In genomic region chr1:224329842-224330753, GRCh38 we compare ENCODE assay signal across 8 cellular contexts. TPM values are rescaled to one million over a fixed set of nuclear protein-coding genes. Genes with fewer than 3 reads are reported as not detected.
DNase-seq lines count a peak whose midpoint lies in the region; ATAC-seq and TF ChIP-seq lines count a peak whose summit lies in the region.

NVL (minus strand) TSS chr1:224330172; CDS start chr1:224330127, 45 bp downstream.

- H3K36me3 Mint-ChIP-seq in activated naive CD4-positive, alpha-beta T cell treated with anti-CD3 and anti-CD28 coated beads, Interleukin-2, amount 50 U/mL, for 24 hours = no peaks in the 10 kb centered on the region

- H3K9me3 Mint-ChIP-seq in activated naive CD4-positive, alpha-beta T cell treated with anti-CD3 and anti-CD28 coated beads, Interleukin-2, amount 50 U/mL, for 24 hours = no peaks in the 10 kb centered on the region

- TF ChIP-seq EP300 in suprapubic skin (IDR thresholded peaks at IDR 0.05) = no peak

- DNase-seq in GM10266 (ENCODE audit: extremely low spot score) (peak; percentile 81), NCI-H1105 (lab: John Stamatoyannopoulos, UW) (peak; percentile 87), SKM-1 (lab: John Stamatoyannopoulos, UW; ENCODE audit: unreplicated experiment) (peak; percentile 91), glomerular endothelial cell (ENCODE audit: extremely low read depth, low read depth, low spot score) (peak; percentile 39), occipital lobe (lab: John Stamatoyannopoulos, UW) (peak; percentile 73), suprapubic skin (ENCODE audit: low spot score in 2 of 2) (peak; percentile 89)

- no peaks in the 10 kb centered on the region for H3K27me3 ChIP-seq in suprapubic skin

- peaks cover 5% of the 10 kb centered on the region for H3K36me3 ChIP-seq in suprapubic skin

- peak within 1 kb of the TSS; percentile 100 for H3K27ac Mint-ChIP-seq in activated naive CD4-positive, alpha-beta T cell treated with anti-CD3 and anti-CD28 coated beads, Interleukin-2, amount 50 U/mL, for 24 hours

- H3K4me3 ChIP-seq in suprapubic skin = peak within 1 kb of the TSS; percentile 78

- TF ChIP-seq POLR2A in suprapubic skin (IDR thresholded peaks at IDR 0.05) = no peak

- TF ChIP-seq CTCF in GM10266 (IDR thresholded peaks at IDR 0.05; ENCODE audit: control insufficient read depth, insufficient read depth, low read depth, missing control alignments) = no peak
- no peak for TF ChIP-seq CTCF in suprapubic skin (IDR thresholded peaks at IDR 0.05)

- no peaks in the 10 kb centered on the region for H3K9me3 ChIP-seq in suprapubic skin

- peak within 1 kb of the TSS; percentile 93 for H3K27ac ChIP-seq in suprapubic skin

- ATAC-seq in HG02623 (IDR thresholded peaks at IDR 0.05; ENCODE audit: unreplicated experiment) = peak; percentile 76

- peaks cover 30% of the 10 kb centered on the region for H3K4me1 ChIP-seq in suprapubic skin

- H3K27me3 Mint-ChIP-seq in activated naive CD4-positive, alpha-beta T cell treated with anti-CD3 and anti-CD28 coated beads, Interleukin-2, amount 50 U/mL, for 24 hours = no peaks in the 10 kb centered on the region

- peak within 1 kb of the TSS; percentile 98 for H3K4me3 Mint-ChIP-seq in activated naive CD4-positive, alpha-beta T cell treated with anti-CD3 and anti-CD28 coated beads, Interleukin-2, amount 50 U/mL, for 24 hours

- H3K4me1 Mint-ChIP-seq in activated naive CD4-positive, alpha-beta T cell treated with anti-CD3 and anti-CD28 coated beads, Interleukin-2, amount 50 U/mL, for 24 hours = peaks cover 42% of the 10 kb centered on the region

- under 1% methylated on average over 49 of the region's 52 CpGs for WGBS in suprapubic skin

RNA-seq across cellular contexts. Expression of gene NVL, which starts in this region (rescaled TPM):
- total RNA-seq in glomerular endothelial cell (13.2 and 28.4 TPM in 2 replicates), occipital lobe (36.0 TPM), suprapubic skin (10 to 100 TPM; 31.7 to 86.4 (median 36.8) TPM)

Comparison
In these comparisons a context has a peak if more than half of its experiments do, and no peak if none do; other contexts are left out.
1. Peak in every context shown above with its lines: DNase-seq, ATAC-seq, H3K4me3 ChIP-seq and H3K27ac ChIP-seq.
2. DNase-seq: peak in every context shown above with its lines; median percentile 91 in SKM-1; 89 in suprapubic skin; 87 in NCI-H1105; 81 in GM10266; 73 in occipital lobe; 39 in glomerular endothelial cell.